Comparison of ENCODE assay signal across 21 cellular contexts in genomic region chr14:92317511-92317910, GRCh38. TPM values are rescaled to one million over a fixed set of nuclear protein-coding genes. Genes with fewer than 3 reads are reported as not detected.
DNase-seq lines count a peak whose midpoint lies in the region; ATAC-seq, FAIRE-seq and TF ChIP-seq lines count a peak whose summit lies in the region.
"Had no signal": no experiment of that assay in that cellular context is flagged by ENCODE, and none has a peak within 500 bp of the region (broad histone marks: within the 10 kb centered on the region; RNA-seq: fewer than 3 reads in every experiment).

No MANE protein-coding gene starts in this region.

- ATAC-seq in mucosa of descending colon (peak; percentile 41), HG03025 (IDR thresholded peaks at IDR 0.05; ENCODE audit: low FRiP score, unreplicated experiment) (no peak)
- ATAC-seq: sciatic nerve had no signal

- peak; percentile 70 for FAIRE-seq in bronchial epithelial cell (lab: Jason Lieb, UNC)
- FAIRE-seq: keratinocyte had no signal

- no peak for TF ChIP-seq CTCF in bronchial epithelial cell (IDR thresholded peaks at IDR 0.05; ENCODE audit: insufficient read depth, low read length, severe bottlenecking)
- no peak for TF ChIP-seq CTCF in mucosa of descending colon (IDR thresholded peaks at IDR 0.05)

- no peak overlapping the region for H3K4me2 ChIP-seq in Karpas-422 (ENCODE audit: low read depth, low read length, poor library complexity, severe bottlenecking)

- no peaks in the 10 kb centered on the region for H3K79me2 ChIP-seq in Karpas-422 (ENCODE audit: low read length)
- H3K79me2 ChIP-seq: parathyroid adenoma had no signal

- H3K4me1 ChIP-seq in mucosa of descending colon (ENCODE audit: low read depth) (no peaks in the 10 kb centered on the region), Karpas-422 (ENCODE audit: low read length) (peaks cover 3% of the 10 kb centered on the region; the same call in 1 of the 2 replicates)
- H3K4me1 ChIP-seq: parathyroid adenoma had no signal

- H3K36me3 ChIP-seq in bronchial epithelial cell (ENCODE audit: control insufficient read depth, insufficient read depth, low read length) (no peaks in the 10 kb centered on the region), mucosa of descending colon (ENCODE audit: low read depth) (no peaks in the 10 kb centered on the region), Karpas-422 (ENCODE audit: insufficient read depth, low read length) (no peaks in the 10 kb centered on the region)

- no peak overlapping the region for H2AFZ ChIP-seq in Karpas-422 (ENCODE audit: low read length)
- H2AFZ ChIP-seq: parathyroid adenoma had no signal

- H3K9ac ChIP-seq in Karpas-422 (ENCODE audit: low read length): no peak overlapping the region
- H3K9ac ChIP-seq: parathyroid adenoma had no signal

- H3K9me3 ChIP-seq in mucosa of descending colon (no peaks in the 10 kb centered on the region), Karpas-422 (ENCODE audit: low read length) (no peaks in the 10 kb centered on the region)

- H3K27me3 ChIP-seq in bronchial epithelial cell (ENCODE audit: control insufficient read depth, insufficient read depth, low read length): peaks cover 15% of the 10 kb centered on the region
- no peaks in the 10 kb centered on the region for H3K27me3 ChIP-seq in Karpas-422 (ENCODE audit: low read length)

- peak; percentile 58 for DNase-seq in AG20443 (ENCODE audit: low spot score)
- peak; percentile 13 for DNase-seq in HS-5 (ENCODE audit: low read depth)
- no peak for DNase-seq in bronchial epithelial cell (ENCODE audit: low read depth)
- DNase-seq in mucosa of descending colon: peak in 1 of 3 donors; percentile 13
- DNase-seq in T-helper 9 cell: no peak
- DNase-seq in Karpas-422: no peak
- no peak for DNase-seq in GDM1 (lab: John Stamatoyannopoulos, UW)
- DNase-seq: activated CD4-positive, alpha-beta T cell treated with anti-CD3 and anti-CD28 coated beads, Interleukin-2, amount 10 ng/mL, durations not matched to agents 7 days and 5 days; activated naive CD8-positive, alpha-beta T cell treated with anti-CD3 and anti-CD28 coated beads, Interleukin-2, amount 10 ng/mL, durations not matched to agents 7 days and 5 days; CD4-positive, alpha-beta T cell; cortex of kidney; foreskin melanocyte; H9; naive B cell; NCI-H1436; NCI-H510A treated with DMSO at 0.1 percent for 48 hours had no signal

- H3K9me2 ChIP-seq in Karpas-422 (replicated peaks; ENCODE audit: insufficient read depth, low read length): no peaks in the 10 kb centered on the region

- intact Hi-C loops in mucosa of descending colon (cut with DNase I, micrococcal nuclease): no loop called here

- H4K20me1 ChIP-seq in Karpas-422 (ENCODE audit: insufficient read depth, low read depth, low read length): no peaks in the 10 kb centered on the region

- H3K27ac ChIP-seq in Karpas-422 (ENCODE audit: low read length): no peak overlapping the region
- H3K27ac ChIP-seq: parathyroid adenoma had no signal

- no peak overlapping the region for H3K4me3 ChIP-seq in bronchial epithelial cell (ENCODE audit: low read depth, low read length)
- H3K4me3 ChIP-seq in mucosa of descending colon: no peak overlapping the region
- no peak overlapping the region for H3K4me3 ChIP-seq in Karpas-422 (ENCODE audit: low read length)

RNA-seq across cellular contexts. Expression of gene SLC24A4, which starts 5.5 kb away (rescaled TPM):
- total RNA-seq in bronchial epithelial cell: not detected in 2 replicates
- total RNA-seq in mucosa of descending colon: under 1 TPM; 0.14 to 0.63 (median 0.27) TPM
- not detected in 2 replicates for total RNA-seq in Karpas-422 (2014; rRNA removed; shearing (Covaris generic); ENCODE audit: low replicate concordance)
- total RNA-seq: activated CD4-positive, alpha-beta T cell treated with anti-CD3 and anti-CD28 coated beads, Interleukin-2, amount 10 ng/mL, durations not matched to agents 7 days and 5 days; activated naive CD8-positive, alpha-beta T cell treated with anti-CD3 and anti-CD28 coated beads, Interleukin-2, amount 10 ng/mL, durations not matched to agents 7 days and 5 days; activated T-helper 17 cell treated with anti-CD3 and anti-CD28 coated beads, Interleukin-2, amount 50 U/mL, for 72 hours had no signal

Comparison
In these comparisons a context has a peak if more than half of its experiments do, and no peak if none do; other contexts are left out.
1. DNase-seq: peak in AG20443 (single experiment) and HS-5 (single experiment); none in bronchial epithelial cell (single experiment), T-helper 9 cell (single experiment), Karpas-422 (single experiment) and GDM1 (single experiment).